ENCODE assay signal across 15 cellular contexts in the genomic region with DNA sequence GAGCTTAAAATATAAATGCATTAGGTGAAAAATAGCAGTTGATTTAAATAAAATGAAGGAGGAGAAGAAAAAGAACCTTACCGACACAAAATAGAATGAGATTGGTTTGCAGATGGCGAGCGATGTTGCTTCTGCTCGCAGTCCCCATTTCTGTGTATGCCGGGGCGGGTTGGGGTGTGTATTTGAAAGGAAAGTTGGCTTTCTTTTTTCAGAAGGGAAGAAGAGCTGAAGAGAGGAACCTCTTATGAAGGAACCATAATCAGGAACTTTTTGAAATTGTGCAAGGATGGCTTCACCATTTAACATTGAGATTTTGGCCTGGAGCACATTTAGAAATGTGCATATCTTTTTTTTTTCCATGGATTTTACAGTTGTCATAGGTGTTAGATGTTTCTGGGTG. TPM values are rescaled to one million over a fixed set of nuclear protein-coding genes. Genes with fewer than 3 reads are reported as not detected.
DNase-seq lines count a peak whose midpoint lies in the region; ATAC-seq and TF ChIP-seq lines count a peak whose summit lies in the region.
"Had no signal": no experiment of that assay in that cellular context is flagged by ENCODE, and none has a peak within 500 bp of the region (broad histone marks: within the 10 kb centered on the region; RNA-seq: fewer than 3 reads in every experiment).

Gene IGSF6 (minus strand): TSS at position 158 of the 400 bp plus-strand sequence. CDS start 10 bp downstream, at position 148.

- H3K4me1 Mint-ChIP-seq in CD8-positive, alpha-beta memory T cell, result peaks cover 32 to 57% (median 48%) of the 10 kb centered on the region in 3 donors
- peaks cover 56 to 80% of the 10 kb centered on the region in 2 donors for H3K4me1 Mint-ChIP-seq in stimulated activated naive B cell treated with anti-CD40 and anti-IgM and Interleukin-4, amounts not matched to agents 10 μg/mL and 1 μg/mL and 100 μg/mL, for 72 hours

- H3K9me3 ChIP-seq in CD8-positive, alpha-beta memory T cell (ENCODE audit: low read length), result no peaks in the 10 kb centered on the region
- H3K9me3 ChIP-seq in testis, result no peaks in the 10 kb centered on the region
- H3K9me3 ChIP-seq: prostate gland had no signal

- peaks cover 8% of the 10 kb centered on the region for H3K36me3 ChIP-seq in CD8-positive, alpha-beta memory T cell (ENCODE audit: insufficient read depth, low read length)
- no peaks in the 10 kb centered on the region for H3K36me3 ChIP-seq in testis (ENCODE audit: low read depth, missing control alignments)
- H3K36me3 ChIP-seq: prostate gland had no signal

- peak; percentile 30 for ATAC-seq in left ventricle myocardium superior
- ATAC-seq in stimulated activated naive B cell treated with anti-CD40 and anti-IgM and Interleukin-4, amounts not matched to agents 10 μg/mL and 1 μg/mL and 100 μg/mL, for 72 hours (replicated peaks), result no peak
- ATAC-seq in HG03460 (IDR thresholded peaks at IDR 0.05; ENCODE audit: unreplicated experiment), result no peak
- ATAC-seq: CD8-positive, alpha-beta T cell had no signal

- H3K36me3 Mint-ChIP-seq in CD8-positive, alpha-beta memory T cell, result peaks cover 0 to 36% (median 3%) of the 10 kb centered on the region in 3 donors
- peaks cover 15 to 37% of the 10 kb centered on the region in 2 donors for H3K36me3 Mint-ChIP-seq in stimulated activated naive B cell treated with anti-CD40 and anti-IgM and Interleukin-4, amounts not matched to agents 10 μg/mL and 1 μg/mL and 100 μg/mL, for 72 hours

- POLR2A ChIA-PET in CD8-positive, alpha-beta memory T cell (lab: Charles Lee), result interaction anchor here (0.5 kb wide), 1 partner anchor 54 kb away, joined by 3 read pairs; no protein-coding TSS in a partner anchor

- H3K4me1 ChIP-seq in CD8-positive, alpha-beta memory T cell (ENCODE audit: insufficient read depth, low read length), result peaks cover 32% of the 10 kb centered on the region
- peaks cover 8% of the 10 kb centered on the region for H3K4me1 ChIP-seq in testis
- H3K4me1 ChIP-seq: prostate gland had no signal

- H3K27me3 Mint-ChIP-seq in CD8-positive, alpha-beta memory T cell, result no peaks in the 10 kb centered on the region
- H3K27me3 Mint-ChIP-seq in stimulated activated naive B cell treated with anti-CD40 and anti-IgM and Interleukin-4, amounts not matched to agents 10 μg/mL and 1 μg/mL and 100 μg/mL, for 72 hours, result no peaks in the 10 kb centered on the region

- no peak within 1 kb of the TSS for H3K4me3 ChIP-seq in CD8-positive, alpha-beta memory T cell (ENCODE audit: low read length)
- H3K4me3 ChIP-seq in testis, result no peak within 1 kb of the TSS
- H3K4me3 ChIP-seq: prostate gland had no signal

- H3K27ac ChIP-seq in CD8-positive, alpha-beta memory T cell (ENCODE audit: low read depth, low read length), result no peak within 1 kb of the TSS
- no peak within 1 kb of the TSS for H3K27ac ChIP-seq in testis
- H3K27ac ChIP-seq: brain microvascular endothelial cell, prostate gland had no signal

- no peak for DNase-seq in CD8-positive, alpha-beta memory T cell
- DNase-seq in NOMO-1 treated with dmso at 0.1 percent for 144 hours (lab: John Stamatoyannopoulos, UW; ENCODE audit: unreplicated experiment) (peak; percentile 12), left ventricle myocardium superior (no peak), testis (no peak), NCI-H748 treated with DMSO at 0.1 percent for 48 hours (lab: John Stamatoyannopoulos, UW) (no peak)
- DNase-seq in stimulated activated naive B cell treated with anti-CD40 and anti-IgM and Interleukin-4, amounts not matched to agents 10 μg/mL and 1 μg/mL and 100 μg/mL, for 72 hours, result no peak
- DNase-seq: activated naive CD4-positive, alpha-beta T cell treated with anti-CD3 and anti-CD28 coated beads for 36 hours; brain microvascular endothelial cell; CD8-positive, alpha-beta T cell; hypothalamus; NCI-H2029 treated with DMSO at 0.1 percent for 48 hours; NCI-H526 had no signal

- WGBS in testis, 2 donors, result 92 to 93% methylated on average over 6 of the region's 6 CpGs

- no peaks in the 10 kb centered on the region for H3K27me3 ChIP-seq in CD8-positive, alpha-beta memory T cell (ENCODE audit: insufficient read depth, low read length, poor library complexity, severe bottlenecking)
- no peaks in the 10 kb centered on the region for H3K27me3 ChIP-seq in testis
- H3K27me3 ChIP-seq: brain microvascular endothelial cell had no signal

- peak within 1 kb of the TSS in 5 of 8 donors; percentile 38 to 87 (median 50) for H3K27ac Mint-ChIP-seq in CD8-positive, alpha-beta memory T cell
- peak within 1 kb of the TSS; percentile 51 for H3K27ac Mint-ChIP-seq in stimulated activated naive B cell treated with anti-CD40 and anti-IgM and Interleukin-4, amounts not matched to agents 10 μg/mL and 1 μg/mL and 100 μg/mL, for 72 hours
- H3K27ac Mint-ChIP-seq: activated naive CD4-positive, alpha-beta T cell treated with anti-CD3 and anti-CD28 coated beads for 36 hours; CD8-positive, alpha-beta T cell had no signal

- TF ChIP-seq CTCF in testis (IDR thresholded peaks at IDR 0.05), result no peak

- no peak within 1 kb of the TSS for H3K4me3 Mint-ChIP-seq in CD8-positive, alpha-beta memory T cell
- no peak within 1 kb of the TSS for H3K4me3 Mint-ChIP-seq in stimulated activated naive B cell treated with anti-CD40 and anti-IgM and Interleukin-4, amounts not matched to agents 10 μg/mL and 1 μg/mL and 100 μg/mL, for 72 hours
- H3K4me3 Mint-ChIP-seq: activated naive CD4-positive, alpha-beta T cell treated with anti-CD3 and anti-CD28 coated beads for 36 hours; CD8-positive, alpha-beta T cell had no signal

- H3K9me3 Mint-ChIP-seq in CD8-positive, alpha-beta memory T cell, result no peaks in the 10 kb centered on the region
- H3K9me3 Mint-ChIP-seq in stimulated activated naive B cell treated with anti-CD40 and anti-IgM and Interleukin-4, amounts not matched to agents 10 μg/mL and 1 μg/mL and 100 μg/mL, for 72 hours, result no peaks in the 10 kb centered on the region
- H3K9me3 Mint-ChIP-seq: activated naive CD4-positive, alpha-beta T cell treated with anti-CD3 and anti-CD28 coated beads for 36 hours; CD8-positive, alpha-beta T cell had no signal

- TF ChIP-seq POLR2A in testis (IDR thresholded peaks at IDR 0.05), result no peak

- CTCF ChIA-PET in CD8-positive, alpha-beta memory T cell (lab: Charles Lee), result interaction anchor here (1.4 kb wide), 1 partner anchor 56 kb away, joined by 6 read pairs; no protein-coding TSS in a partner anchor

- intact Hi-C loops in left ventricle myocardium superior (cut with micrococcal nuclease) (no loop called here), testis (cut with DNase I; ENCODE audit: low total_unique reads) (no loop called here)

RNA-seq across cellular contexts. Expression of gene IGSF6, which starts in this region (rescaled TPM):
- total RNA-seq in CD8-positive, alpha-beta memory T cell, result 1 to 10 TPM in 1 of 2 experiments, under 1 TPM in 1; 0.58 to 1.1 TPM
- polyA plus RNA-seq in CD8-positive, alpha-beta memory T cell, result 0.32 TPM
- total RNA-seq in left ventricle myocardium superior, result 2.4 TPM
- under 1 TPM in 1 of 2 donors, not detected in 1; 0.81 TPM for total RNA-seq in testis
- 1.4 TPM for polyA plus RNA-seq in testis (ENCODE audit: insufficient read depth, low read depth, low replicate concordance)
- total RNA-seq: activated naive CD4-positive, alpha-beta T cell treated with anti-CD3 and anti-CD28 coated beads for 36 hours; Daoy had no signal
